ENCODE assay signal across 6 cellular contexts in genomic region chr5:110611817-110612216, GRCh38.
"Had no signal": no experiment of that assay in that cellular context is flagged by ENCODE, and none has a peak within 500 bp of the region (broad histone marks: within the 10 kb centered on the region; RNA-seq: fewer than 3 reads in every experiment).

No MANE protein-coding gene starts in this region.

- DNase-seq: GM23248, H9, HCEC 1CT, IMR-90, KG1 had no signal

- H3K4me3 Mint-ChIP-seq: H9 had no signal

- ATAC-seq: K562 had no signal

- H2AFZ ChIP-seq: GM23248 had no signal

- H3K27ac ChIP-seq: GM23248 had no signal

- H3K4me3 ChIP-seq: GM23248, K562 had no signal
